In the genomic region with DNA sequence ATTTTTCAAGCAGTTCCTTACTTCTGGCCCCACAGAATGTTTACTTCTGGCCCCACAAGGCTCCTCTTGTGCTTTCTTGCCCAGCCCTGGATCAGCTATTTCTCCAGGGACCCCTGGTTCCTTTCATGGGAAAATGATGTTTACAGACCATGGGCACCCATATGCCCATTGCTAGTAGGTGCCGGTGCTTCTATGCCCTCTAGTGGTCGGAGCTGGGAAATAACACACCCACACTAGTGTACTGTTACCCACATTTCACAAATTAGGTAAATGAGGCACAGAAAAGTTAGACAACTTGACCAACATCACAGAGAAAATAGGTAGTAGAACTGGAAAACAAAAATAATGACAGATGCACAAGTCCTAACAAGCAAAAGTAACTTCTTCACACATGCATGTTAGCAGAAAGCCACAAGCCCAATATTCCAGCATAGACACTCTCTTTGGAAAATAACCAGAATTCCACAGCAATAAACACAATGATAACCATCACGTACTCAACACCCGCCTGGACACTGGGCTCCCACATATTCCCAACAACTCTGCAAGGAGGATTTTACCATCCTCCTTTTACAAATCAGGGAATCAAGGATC, we compare ENCODE assay signal across 8 cellular contexts. TPM values are rescaled to one million over a fixed set of nuclear protein-coding genes. Genes with fewer than 3 reads are reported as not detected.
DNase-seq lines count a peak whose midpoint lies in the region; ATAC-seq and TF ChIP-seq lines count a peak whose summit lies in the region.

No MANE protein-coding gene starts in this region.

- no peak overlapping the region for H3K4me3 ChIP-seq in KMS-11 (IDR thresholded peaks at IDR 0.05; ENCODE audit: insufficient read depth, low read depth, low read length)

- H3K36me3 ChIP-seq in KMS-11 (ENCODE audit: insufficient read depth), result no peaks in the 10 kb centered on the region

- TF ChIP-seq CTCF in KMS-11 (conservative IDR thresholded peaks at IDR 0.05; ENCODE audit: low read depth, low read length), result peak; percentile 89

- no peaks in the 10 kb centered on the region for H4K20me1 ChIP-seq in KMS-11 (ENCODE audit: insufficient read depth)

- H3K4me2 ChIP-seq in KMS-11, result no peak overlapping the region

- no peak overlapping the region for H3K4me3 Mint-ChIP-seq in T-cell
- no peak overlapping the region for H3K4me3 Mint-ChIP-seq in activated naive CD8-positive, alpha-beta T cell treated with anti-CD3 and anti-CD28 coated beads, Interleukin-2, amount 50 U/mL, for 24 hours

- no peaks in the 10 kb centered on the region for H3K4me1 ChIP-seq in KMS-11 (ENCODE audit: low read depth, poor library complexity, severe bottlenecking)

- POLR2A ChIA-PET in T-cell (lab: Charles Lee), result interaction anchor here in 1 of 2 donors (0.6 kb wide), 1 partner anchor 66 kb away, joined by 7 read pairs; no protein-coding TSS in a partner anchor

- no peak overlapping the region for H3K27ac ChIP-seq in KMS-11

- peaks cover 33 to 50% of the 10 kb centered on the region in 2 donors for H3K27me3 Mint-ChIP-seq in T-cell
- H3K27me3 Mint-ChIP-seq in activated naive CD8-positive, alpha-beta T cell treated with anti-CD3 and anti-CD28 coated beads, Interleukin-2, amount 50 U/mL, for 24 hours, result peaks cover 52% of the 10 kb centered on the region

- DNase-seq in DMS 273 treated with DMSO at 0.1 percent for 48 hours (lab: John Stamatoyannopoulos, UW) (peak; percentile 10), T-cell (peak; percentile 20 to 73 (median 61)), inferior parietal cortex (ENCODE audit: extremely low spot score) (peak; percentile 42)
- peak; percentile 74 for DNase-seq in activated naive CD8-positive, alpha-beta T cell treated with anti-CD3 and anti-CD28 coated beads, Interleukin-2, amount 50 U/mL, for 24 hours
- peak; percentile 79 for DNase-seq in stimulated activated CD4-positive, alpha-beta T cell treated with anti-CD3 and anti-CD28 coated beads, Interleukin-4, amount 100 ng/mL, for 24 hours

- H3K27me3 ChIP-seq in KMS-11 (ENCODE audit: insufficient read depth, low read depth), result peaks cover 56% of the 10 kb centered on the region

- H3K36me3 Mint-ChIP-seq in T-cell, result no peaks in the 10 kb centered on the region
- H3K36me3 Mint-ChIP-seq in activated naive CD8-positive, alpha-beta T cell treated with anti-CD3 and anti-CD28 coated beads, Interleukin-2, amount 50 U/mL, for 24 hours (ENCODE audit: low read depth), result no peaks in the 10 kb centered on the region

- CTCF ChIA-PET in T-cell (lab: Charles Lee), result interaction anchor here (0.6 to 3.5 kb wide), 13 partner anchors 11 to 1986 kb away, joined by 3 to 59 read pairs (median 6); no protein-coding TSS in a partner anchor

- H3K27ac Mint-ChIP-seq in T-cell, result no peak overlapping the region
- no peak overlapping the region for H3K27ac Mint-ChIP-seq in activated naive CD8-positive, alpha-beta T cell treated with anti-CD3 and anti-CD28 coated beads, Interleukin-2, amount 50 U/mL, for 24 hours

- H2AFZ ChIP-seq in KMS-11 (ENCODE audit: low read depth), result no peak overlapping the region

- no peaks in the 10 kb centered on the region for H3K9me3 Mint-ChIP-seq in T-cell
- H3K9me3 Mint-ChIP-seq in activated naive CD8-positive, alpha-beta T cell treated with anti-CD3 and anti-CD28 coated beads, Interleukin-2, amount 50 U/mL, for 24 hours, result no peaks in the 10 kb centered on the region

- peak; percentile 84 to 89 (median 86) for ATAC-seq in T-cell (replicated peaks in 1 of 4)
- ATAC-seq in activated naive CD8-positive, alpha-beta T cell treated with anti-CD3 and anti-CD28 coated beads, Interleukin-2, amount 50 U/mL, for 24 hours, result peak; percentile 85
- no peak for ATAC-seq in HG03442 (IDR thresholded peaks at IDR 0.05; ENCODE audit: unreplicated experiment)
- no peak for ATAC-seq in GM18909 (IDR thresholded peaks at IDR 0.05; ENCODE audit: poor library complexity, unreplicated experiment)

- no peaks in the 10 kb centered on the region for H3K79me2 ChIP-seq in KMS-11 (ENCODE audit: insufficient read depth, low read depth)

- H3K4me1 Mint-ChIP-seq in T-cell, result peaks cover 3 to 7% (median 4%) of the 10 kb centered on the region in 3 donors
- peaks cover 5% of the 10 kb centered on the region for H3K4me1 Mint-ChIP-seq in activated naive CD8-positive, alpha-beta T cell treated with anti-CD3 and anti-CD28 coated beads, Interleukin-2, amount 50 U/mL, for 24 hours

- no peak overlapping the region for H3K9ac ChIP-seq in KMS-11

RNA-seq across cellular contexts. Expression of a gene that starts 1.3 kb away (rescaled TPM):
- under 1 TPM in 3 of 5 donors, not detected in 2; 0.53 to 0.76 (median 0.67) TPM for total RNA-seq in T-cell

RNA-seq across cellular contexts. Expression of a gene that starts 42.4 kb away (rescaled TPM):
- total RNA-seq in T-cell, result not detected

RNA-seq across cellular contexts. Expression of a gene that starts 45.6 kb away (rescaled TPM):
- total RNA-seq in T-cell, result 1 to 10 TPM in 2 of 5 donors, under 1 TPM in 1, not detected in 2; 0.61 to 1.3 (median 1.0) TPM

Comparison
In these comparisons a context has a peak if more than half of its experiments do, and no peak if none do; other contexts are left out.
1. DNase-seq: peak in every context shown above with its lines; median percentile 79 in stimulated activated CD4-positive, alpha-beta T cell treated with anti-CD3 and anti-CD28 coated beads, Interleukin-4, amount 100 ng/mL, for 24 hours; 74 in activated naive CD8-positive, alpha-beta T cell treated with anti-CD3 and anti-CD28 coated beads, Interleukin-2, amount 50 U/mL, for 24 hours; 61 in T-cell; 42 in inferior parietal cortex; 10 in DMS 273 treated with DMSO at 0.1 percent for 48 hours.
2. ATAC-seq: peak in T-cell (4 of 4) and activated naive CD8-positive, alpha-beta T cell treated with anti-CD3 and anti-CD28 coated beads, Interleukin-2, amount 50 U/mL, for 24 hours (single experiment); none in HG03442 (single experiment) and GM18909 (single experiment).